ENCODE assay signal across 18 cellular contexts in the genomic region with DNA sequence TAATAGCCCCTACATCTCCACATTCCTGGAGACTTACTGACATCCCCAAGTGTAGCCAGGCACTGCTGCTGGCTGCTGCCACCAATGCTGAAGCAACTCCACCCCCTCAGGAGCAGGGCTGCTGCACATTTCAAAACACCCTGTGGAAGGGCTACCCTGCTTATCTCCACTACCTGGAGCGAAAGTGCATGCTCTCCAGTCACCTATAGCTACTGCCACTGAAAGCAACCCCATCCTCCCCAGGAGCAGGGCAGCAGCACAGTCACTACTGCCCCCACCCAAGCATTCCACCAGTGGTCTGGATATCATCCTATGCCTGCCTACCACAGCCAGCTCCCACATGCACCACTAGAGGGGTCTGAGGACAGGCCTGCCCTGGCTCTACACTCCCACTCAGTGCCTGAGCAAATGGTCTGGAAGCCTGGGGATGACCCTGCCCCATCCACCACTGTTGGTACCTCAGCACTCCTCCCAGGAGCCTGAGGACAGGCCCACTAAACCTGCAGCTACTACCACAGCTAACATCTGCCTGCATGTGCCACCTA. TPM values are rescaled to one million over a fixed set of nuclear protein-coding genes. Genes with fewer than 3 reads are reported as not detected.
A peak's percentile ranks its signal among the peaks of the same experiment; 100 is the strongest.
DNase-seq lines count a peak whose midpoint lies in the region; ATAC-seq and TF ChIP-seq lines count a peak whose summit lies in the region.
"Had no signal": no experiment of that assay in that cellular context is flagged by ENCODE, and none has a peak within 500 bp of the region (broad histone marks: within the 10 kb centered on the region; RNA-seq: fewer than 3 reads in every experiment).

No MANE protein-coding gene starts in this region.

- ATAC-seq in Right ventricle myocardium superior (ENCODE audit: poor library complexity) (no peak), mucosa of descending colon (peak; percentile 20)
- ATAC-seq: GM12878 had no signal

- POLR2A ChIA-PET in activated CD4-positive, alpha-beta memory T cell treated with anti-CD3 and anti-CD28 coated beads, Interleukin-2, amount 10 ng/mL, durations not matched to agents 7 days and 5 days (lab: Charles Lee): no interaction called here

- CTCF ChIA-PET in activated CD4-positive, alpha-beta memory T cell treated with anti-CD3 and anti-CD28 coated beads, Interleukin-2, amount 10 ng/mL, durations not matched to agents 7 days and 5 days (lab: Charles Lee): no interaction called here

- H3K4me1 ChIP-seq in cardiac muscle cell (ENCODE audit: low read depth) (no peaks in the 10 kb centered on the region), endodermal cell (ENCODE audit: control insufficient read depth, insufficient read depth, low read length) (no peaks in the 10 kb centered on the region), mucosa of descending colon (ENCODE audit: low read depth) (no peaks in the 10 kb centered on the region)
- H3K4me1 ChIP-seq: SJSA1 had no signal

- no peak overlapping the region for H3K9ac ChIP-seq in endodermal cell (ENCODE audit: extremely low read depth, low read length, poor library complexity, severe bottlenecking)
- H3K9ac ChIP-seq: GM23248 had no signal

- peaks cover 3% of the 10 kb centered on the region for H3K9me3 Mint-ChIP-seq in endodermal cell
- peaks cover 2% of the 10 kb centered on the region for H3K9me3 Mint-ChIP-seq in activated CD4-positive, alpha-beta memory T cell treated with anti-CD3 and anti-CD28 coated beads, Interleukin-2, amount 10 ng/mL, durations not matched to agents 7 days and 5 days

- peak overlapping the region; percentile 48 for H3K27ac ChIP-seq in cardiac muscle cell
- H3K27ac ChIP-seq in endodermal cell (ENCODE audit: low read depth, low read length): no peak overlapping the region
- H3K27ac ChIP-seq: 22Rv1, GM23248, PC-9, RWPE1, SJSA1 had no signal

- no peaks in the 10 kb centered on the region for H3K4me1 Mint-ChIP-seq in endodermal cell
- H3K4me1 Mint-ChIP-seq in activated CD4-positive, alpha-beta memory T cell treated with anti-CD3 and anti-CD28 coated beads, Interleukin-2, amount 10 ng/mL, durations not matched to agents 7 days and 5 days: no peaks in the 10 kb centered on the region

- no peak overlapping the region for H3K4me3 ChIP-seq in cardiac muscle cell
- no peak overlapping the region for H3K4me3 ChIP-seq in endodermal cell (ENCODE audit: low read length)
- no peak overlapping the region for H3K4me3 ChIP-seq in mucosa of descending colon
- H3K4me3 ChIP-seq: GM12878, GM23248, PC-9, SJSA1 had no signal

- no peaks in the 10 kb centered on the region for H3K27me3 Mint-ChIP-seq in endodermal cell (ENCODE audit: insufficient read depth)
- no peaks in the 10 kb centered on the region for H3K27me3 Mint-ChIP-seq in activated CD4-positive, alpha-beta memory T cell treated with anti-CD3 and anti-CD28 coated beads, Interleukin-2, amount 10 ng/mL, durations not matched to agents 7 days and 5 days
- H3K27me3 Mint-ChIP-seq: B cell had no signal

- H3K36me3 Mint-ChIP-seq in endodermal cell (ENCODE audit: low read depth): peaks cover 8% of the 10 kb centered on the region
- peaks cover 16% of the 10 kb centered on the region for H3K36me3 Mint-ChIP-seq in activated CD4-positive, alpha-beta memory T cell treated with anti-CD3 and anti-CD28 coated beads, Interleukin-2, amount 10 ng/mL, durations not matched to agents 7 days and 5 days (ENCODE audit: low read depth)

- H3K4me3 Mint-ChIP-seq in endodermal cell: no peak overlapping the region
- H3K4me3 Mint-ChIP-seq in activated CD4-positive, alpha-beta memory T cell treated with anti-CD3 and anti-CD28 coated beads, Interleukin-2, amount 10 ng/mL, durations not matched to agents 7 days and 5 days: no peak overlapping the region
- H3K4me3 Mint-ChIP-seq: B cell had no signal

- H3K27ac Mint-ChIP-seq in endodermal cell: no peak overlapping the region
- no peak overlapping the region for H3K27ac Mint-ChIP-seq in activated CD4-positive, alpha-beta memory T cell treated with anti-CD3 and anti-CD28 coated beads, Interleukin-2, amount 10 ng/mL, durations not matched to agents 7 days and 5 days
- H3K27ac Mint-ChIP-seq: B cell had no signal

- intact Hi-C loops in Right ventricle myocardium superior (cut with DNase I): no loop called here
- intact Hi-C loops in mucosa of descending colon (cut with DNase I, micrococcal nuclease): no loop called here

- H3K9me3 ChIP-seq in cardiac muscle cell (ENCODE audit: low read depth): no peaks in the 10 kb centered on the region
- no peaks in the 10 kb centered on the region for H3K9me3 ChIP-seq in endodermal cell (ENCODE audit: control insufficient read depth, low read length)
- no peaks in the 10 kb centered on the region for H3K9me3 ChIP-seq in mucosa of descending colon
- H3K9me3 ChIP-seq: SJSA1 had no signal

- 100% methylated on average over 1 of the region's 1 CpG for WGBS in endodermal cell (ENCODE audit: insufficient coverage in 1 of 2, insufficient read length in 1 of 2), 2 experiments

- no peak for DNase-seq in cardiac muscle cell (ENCODE audit: low read depth in 1 of 2, low spot score in 1 of 2)
- no peak for DNase-seq in Right ventricle myocardium superior
- DNase-seq in endodermal cell: peak; percentile 51
- DNase-seq in mucosa of descending colon: no peak
- DNase-seq in activated CD4-positive, alpha-beta memory T cell treated with anti-CD3 and anti-CD28 coated beads, Interleukin-2, amount 10 ng/mL, durations not matched to agents 7 days and 5 days: no peak
- no peak for DNase-seq in NCI-H1092 treated with DMSO at 0.1 percent for 48 hours (lab: John Stamatoyannopoulos, UW)
- DNase-seq in cerebellar cortex (ENCODE audit: low spot score): no peak
- DNase-seq in DMS153 (lab: John Stamatoyannopoulos, UW): no peak
- DNase-seq: GM23248, NCI-H1436 treated with DMSO at 0.1 percent for 48 hours, NCI-H2029, NCI-H526, PC-9 had no signal

- H3K36me3 ChIP-seq in cardiac muscle cell: no peaks in the 10 kb centered on the region
- no peaks in the 10 kb centered on the region for H3K36me3 ChIP-seq in endodermal cell (ENCODE audit: control insufficient read depth, insufficient read depth, low read length)
- no peaks in the 10 kb centered on the region for H3K36me3 ChIP-seq in mucosa of descending colon (ENCODE audit: low read depth)
- H3K36me3 ChIP-seq: SJSA1 had no signal

- no peak for TF ChIP-seq CTCF in cardiac muscle cell (IDR thresholded peaks at IDR 0.05; ENCODE audit: low read depth, low read length)
- peak; percentile 44 for TF ChIP-seq CTCF in endodermal cell (conservative IDR thresholded peaks at IDR 0.05)
- TF ChIP-seq CTCF in mucosa of descending colon (IDR thresholded peaks at IDR 0.05): no peak

- H3K27me3 ChIP-seq in cardiac muscle cell (no peaks in the 10 kb centered on the region), endodermal cell (ENCODE audit: control insufficient read depth, insufficient read depth, low read length, poor library complexity, severe bottlenecking) (no peaks in the 10 kb centered on the region)
- H3K27me3 ChIP-seq: SJSA1 had no signal

RNA-seq across cellular contexts. Expression of a gene that starts 55.3 kb away (rescaled TPM):
- total RNA-seq in cardiac muscle cell (74.5 and 82.3 TPM in 2 replicates), Right ventricle myocardium superior (22.4 TPM), endodermal cell (10 to 100 TPM; 30.4 to 32.0 TPM), mucosa of descending colon (10 to 100 TPM; 15.5 to 25.0 (median 19.9) TPM)
- polyA plus RNA-seq in cardiac muscle cell: 49.5 and 58.8 TPM in 2 replicates
- polyA plus RNA-seq in endodermal cell (2013, experiment 1 of 2): 17.3 TPM
- polyA plus RNA-seq in endodermal cell (2013, experiment 2 of 2): 14.6 TPM
- 10 to 100 TPM; 13.6 to 14.5 TPM for total RNA-seq in activated CD4-positive, alpha-beta memory T cell treated with anti-CD3 and anti-CD28 coated beads, Interleukin-2, amount 10 ng/mL, durations not matched to agents 7 days and 5 days
